Comparison of ENCODE assay signal across 16 cellular contexts in the genomic region with DNA sequence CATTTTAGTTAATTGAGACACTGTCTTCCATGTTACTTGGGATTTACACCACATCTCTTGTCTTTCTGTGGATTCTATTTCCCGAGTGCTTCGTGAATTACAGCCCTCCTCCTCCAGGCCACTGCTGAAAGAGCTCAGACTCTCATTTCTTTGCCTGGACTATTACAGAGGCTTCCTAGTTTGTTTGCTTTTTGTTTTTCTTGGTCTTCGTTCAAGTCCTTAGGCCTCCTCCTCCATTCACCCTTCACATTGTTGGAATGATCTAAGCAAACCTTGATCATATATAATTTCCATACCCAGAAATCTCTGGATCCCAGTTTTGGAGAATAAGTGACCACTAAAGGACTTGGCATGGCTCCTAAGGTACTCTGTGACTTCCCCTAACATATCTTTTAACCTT.
DNase-seq lines count a peak whose midpoint lies in the region; ATAC-seq and TF ChIP-seq lines count a peak whose summit lies in the region.
"Had no signal": no experiment of that assay in that cellular context is flagged by ENCODE, and none has a peak within 500 bp of the region (broad histone marks: within the 10 kb centered on the region; RNA-seq: fewer than 3 reads in every experiment).

No MANE protein-coding gene starts in this region.

- no peak overlapping the region for H3K27ac ChIP-seq in left lung
- H3K27ac ChIP-seq: GM23248 had no signal

- DNase-seq in LNCaP clone FGC (ENCODE audit: low read depth) (peak; percentile 65), cardiac fibroblast (ENCODE audit: low read depth in 2 of 2) (peak; percentile 39 to 68), fibroblast of pulmonary artery (ENCODE audit: low read depth) (peak; percentile 79), left lung (no peak), germinal center (ENCODE audit: low spot score) (no peak)
- no peak for DNase-seq in activated CD8-positive, alpha-beta T cell treated with anti-CD3 and anti-CD28 coated beads for 36 hours
- DNase-seq: ACHN; C1 segment of cervical spinal cord; Calu3; CD4-positive, alpha-beta T cell; DMS 273 treated with DMSO at 0.1 percent for 48 hours; GM23248 had no signal

- H3K36me3 Mint-ChIP-seq in activated CD8-positive, alpha-beta T cell treated with anti-CD3 and anti-CD28 coated beads for 36 hours (ENCODE audit: low read depth): no peaks in the 10 kb centered on the region

- ATAC-seq in left lung: peak; percentile 46
- ATAC-seq in GM19351 (IDR thresholded peaks at IDR 0.05; ENCODE audit: unreplicated experiment): no peak
- ATAC-seq in GM18909 (IDR thresholded peaks at IDR 0.05; ENCODE audit: poor library complexity, unreplicated experiment): no peak
- no peak for ATAC-seq in activated CD8-positive, alpha-beta T cell treated with anti-CD3 and anti-CD28 coated beads for 36 hours
- ATAC-seq: HCT116 had no signal

- peaks cover 7% of the 10 kb centered on the region for H3K4me1 Mint-ChIP-seq in activated CD8-positive, alpha-beta T cell treated with anti-CD3 and anti-CD28 coated beads for 36 hours (ENCODE audit: low read depth)
- H3K4me1 Mint-ChIP-seq: B cell had no signal

- no peaks in the 10 kb centered on the region for H3K27me3 ChIP-seq in left lung

- H3K4me3 ChIP-seq in LNCaP clone FGC (ENCODE audit: low read depth, low read length): no peak overlapping the region
- H3K4me3 ChIP-seq in cardiac fibroblast (replicated peaks in 1 of 2; ENCODE audit: low read depth in 2 of 2, low read length in 2 of 2): no peak overlapping the region
- no peak overlapping the region for H3K4me3 ChIP-seq in fibroblast of pulmonary artery (replicated peaks; ENCODE audit: low read depth, low read length)
- no peak overlapping the region for H3K4me3 ChIP-seq in left lung
- H3K4me3 ChIP-seq: GM23248 had no signal

- CTCF ChIA-PET in activated CD8-positive, alpha-beta T cell treated with anti-CD3 and anti-CD28 coated beads for 36 hours (lab: Charles Lee): no interaction called here

- no peaks in the 10 kb centered on the region for H3K9me3 Mint-ChIP-seq in activated CD8-positive, alpha-beta T cell treated with anti-CD3 and anti-CD28 coated beads for 36 hours
- H3K9me3 Mint-ChIP-seq: CD4-positive, alpha-beta T cell had no signal

- intact Hi-C loops in left lung (cut with DNase I): no loop called here
- intact Hi-C loops in activated CD8-positive, alpha-beta T cell treated with anti-CD3 and anti-CD28 coated beads for 36 hours (cut with micrococcal nuclease): no loop called here

- no peak overlapping the region for H3K27ac Mint-ChIP-seq in activated CD8-positive, alpha-beta T cell treated with anti-CD3 and anti-CD28 coated beads for 36 hours
- H3K27ac Mint-ChIP-seq: B cell; CD4-positive, alpha-beta T cell had no signal

- peaks cover 2% of the 10 kb centered on the region for H3K27me3 Mint-ChIP-seq in activated CD8-positive, alpha-beta T cell treated with anti-CD3 and anti-CD28 coated beads for 36 hours
- H3K27me3 Mint-ChIP-seq: B cell had no signal

- no peaks in the 10 kb centered on the region for H3K9me3 ChIP-seq in left lung

- no peaks in the 10 kb centered on the region for H3K4me1 ChIP-seq in left lung

- POLR2A ChIA-PET in activated CD8-positive, alpha-beta T cell treated with anti-CD3 and anti-CD28 coated beads for 36 hours (lab: Charles Lee): no interaction called here

- no peak overlapping the region for H3K4me3 Mint-ChIP-seq in activated CD8-positive, alpha-beta T cell treated with anti-CD3 and anti-CD28 coated beads for 36 hours
- H3K4me3 Mint-ChIP-seq: B cell; CD4-positive, alpha-beta T cell had no signal

- no peaks in the 10 kb centered on the region for H3K36me3 ChIP-seq in left lung

- TF ChIP-seq CTCF in LNCaP clone FGC (IDR thresholded peaks at IDR 0.05; ENCODE audit: control insufficient read depth, extremely low read depth, insufficient read depth) (no peak), cardiac fibroblast (IDR thresholded peaks at IDR 0.05; ENCODE audit: low read depth, low read length) (no peak), fibroblast of pulmonary artery (IDR thresholded peaks at IDR 0.05; ENCODE audit: low read length, missing control alignments) (no peak), left lung (IDR thresholded peaks at IDR 0.05) (no peak)
- no peak for TF ChIP-seq CTCF in activated CD8-positive, alpha-beta T cell treated with anti-CD3 and anti-CD28 coated beads for 36 hours (IDR thresholded peaks at IDR 0.05)

Comparison
In these comparisons a context has a peak if more than half of its experiments do, and no peak if none do; other contexts are left out.
1. DNase-seq: peak in LNCaP clone FGC (single experiment), cardiac fibroblast (2 of 2) and fibroblast of pulmonary artery (single experiment); none in left lung (0 of 2), activated CD8-positive, alpha-beta T cell treated with anti-CD3 and anti-CD28 coated beads for 36 hours (single experiment) and germinal center (single experiment).